31 cellular contexts compared by ENCODE assay signal in the genomic region with DNA sequence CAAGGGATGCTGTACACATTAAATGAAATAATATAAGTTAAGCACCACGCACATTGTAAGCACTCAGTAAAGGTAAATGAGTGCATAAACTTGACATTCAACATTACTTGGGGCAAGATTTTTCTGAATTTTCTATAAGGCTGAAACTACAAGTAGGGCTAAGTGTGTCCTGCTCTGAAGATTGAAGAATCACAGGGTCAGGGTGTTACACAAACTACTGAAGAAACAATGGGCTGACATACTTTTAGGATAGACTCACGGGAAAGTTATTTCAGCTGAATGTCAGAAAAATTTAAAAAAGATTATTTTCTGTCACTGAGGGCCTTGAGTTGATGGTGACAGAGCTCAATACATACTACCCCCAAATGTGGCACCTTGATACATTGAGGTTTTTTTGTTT.
"Had no signal": no experiment of that assay in that cellular context is flagged by ENCODE, and none has a peak within 500 bp of the region (broad histone marks: within the 10 kb centered on the region; RNA-seq: fewer than 3 reads in every experiment).

No MANE protein-coding gene starts in this region.

- ATAC-seq: activated T-cell treated with anti-CD3 and anti-CD28 coated beads, Interleukin-2, amount 50 U/mL, for 4 hours; SK-N-SH treated with all-trans-retinoic acid at 6 μM for 48 hours; T-cell; T-helper 17 cell had no signal

- H3K4me1 Mint-ChIP-seq: activated B cell treated with CpG ODN at 0.5 μM for 24 hours; activated naive CD4-positive, alpha-beta T cell treated with anti-CD3 and anti-CD28 coated beads, Interleukin-2, amount 10 ng/mL, durations not matched to agents 7 days and 5 days; activated naive CD8-positive, alpha-beta T cell treated with anti-CD3 and anti-CD28 coated beads for 36 hours; T-cell; T-helper 17 cell had no signal

- H3K36me3 Mint-ChIP-seq: activated CD4-positive, alpha-beta memory T cell treated with anti-CD3 and anti-CD28 coated beads for 36 hours; activated naive CD4-positive, alpha-beta T cell treated with anti-CD3 and anti-CD28 coated beads, Interleukin-2, amount 10 ng/mL, durations not matched to agents 7 days and 5 days; activated naive CD8-positive, alpha-beta T cell treated with anti-CD3 and anti-CD28 coated beads for 36 hours; T-cell had no signal

- H3K4me3 Mint-ChIP-seq: activated B cell treated with CpG ODN at 0.5 μM for 24 hours; activated CD4-positive, alpha-beta memory T cell treated with anti-CD3 and anti-CD28 coated beads for 36 hours; activated naive CD4-positive, alpha-beta T cell treated with anti-CD3 and anti-CD28 coated beads, Interleukin-2, amount 10 ng/mL, durations not matched to agents 7 days and 5 days; activated naive CD8-positive, alpha-beta T cell treated with anti-CD3 and anti-CD28 coated beads for 36 hours; activated T-cell treated with anti-CD3 and anti-CD28 coated beads, Interleukin-2, amount 50 U/mL, for 4 hours; activated T-helper 1 cell treated with anti-CD3 and anti-CD28 coated beads, Interleukin-12 subunit alpha, Interleukin-12 subunit beta, Interleukin-2, Interleukin-4 antibody, amounts not matched to agents 30 ng/mL and 10 ng/mL and 1 ng/mL, durations not matched to agents 14 hours and 24 hours and 36 hours; T-cell; T-helper 17 cell had no signal

- H3K4me1 ChIP-seq: ascending aorta, Peyer's patch had no signal

- DNase-seq: activated B cell treated with CpG ODN at 0.5 μM for 24 hours; activated CD4-positive, alpha-beta memory T cell treated with anti-CD3 and anti-CD28 coated beads for 36 hours; activated CD4-positive, alpha-beta T cell treated with anti-CD3 and anti-CD28 coated beads for 4 hours; activated CD4-positive, alpha-beta T cell treated with anti-CD3 and anti-CD28 coated beads, Interleukin-2, amount 50 U/mL, for 1 hour; activated CD4-positive, CD25-positive, alpha-beta regulatory T cell treated with anti-CD3 and anti-CD28 coated beads, Interleukin-2, amount 50 U/mL, for 72 hours; activated CD8-positive, alpha-beta memory T cell treated with anti-CD3 and anti-CD28 coated beads, Interleukin-2, amount 50 U/mL, for 4 hours; activated effector memory CD4-positive, alpha-beta T cell treated with Interleukin-2 at 50 U/mL for 16 hours; activated naive CD4-positive, alpha-beta T cell treated with anti-CD3 and anti-CD28 coated beads, Interleukin-2, amount 10 ng/mL, durations not matched to agents 7 days and 5 days; activated naive CD8-positive, alpha-beta T cell treated with anti-CD3 and anti-CD28 coated beads for 36 hours; activated T-cell treated with anti-CD3 and anti-CD28 coated beads for 4 hours; activated T-cell treated with anti-CD3 and anti-CD28 coated beads, Interleukin-2, amount 50 U/mL, for 4 hours; amygdala; Karpas-422; KBM-7; NCI-H1105; NCI-H1417 treated with DMSO at 0.1 percent for 48 hours; NCI-H187 treated with DMSO at 0.1 percent for 48 hours; NCI-H2081; NCI-H2227 treated with DMSO at 0.1 percent for 48 hours; NCI-H446; NCI-H510A treated with DMSO at 0.1 percent for 48 hours; NCI-H526 treated with DMSO at 0.1 percent for 48 hours; Peyer's patch; RPMI8226; SHP77 treated with DMSO at 0.1 percent for 48 hours; T-cell; T-helper 17 cell had no signal

- H3K27ac Mint-ChIP-seq: activated B cell treated with CpG ODN at 0.5 μM for 24 hours; activated CD4-positive, alpha-beta memory T cell treated with anti-CD3 and anti-CD28 coated beads for 36 hours; activated naive CD4-positive, alpha-beta T cell treated with anti-CD3 and anti-CD28 coated beads, Interleukin-2, amount 10 ng/mL, durations not matched to agents 7 days and 5 days; activated naive CD8-positive, alpha-beta T cell treated with anti-CD3 and anti-CD28 coated beads for 36 hours; activated T-helper 1 cell treated with anti-CD3 and anti-CD28 coated beads, Interleukin-12 subunit alpha, Interleukin-12 subunit beta, Interleukin-2, Interleukin-4 antibody, amounts not matched to agents 30 ng/mL and 10 ng/mL and 1 ng/mL, durations not matched to agents 14 hours and 24 hours and 36 hours; T-cell; T-helper 17 cell had no signal

- H3K27me3 Mint-ChIP-seq: activated B cell treated with CpG ODN at 0.5 μM for 24 hours; activated CD4-positive, alpha-beta memory T cell treated with anti-CD3 and anti-CD28 coated beads for 36 hours; activated naive CD4-positive, alpha-beta T cell treated with anti-CD3 and anti-CD28 coated beads, Interleukin-2, amount 10 ng/mL, durations not matched to agents 7 days and 5 days had no signal

- H3K36me3 ChIP-seq: ascending aorta, Peyer's patch had no signal

- H3K9me3 ChIP-seq: ascending aorta, Peyer's patch had no signal

- H3K27me3 ChIP-seq: ascending aorta, Peyer's patch had no signal

- H3K4me3 ChIP-seq: ascending aorta, Peyer's patch had no signal

- H3K9me3 Mint-ChIP-seq: activated B cell treated with CpG ODN at 0.5 μM for 24 hours; activated CD4-positive, alpha-beta memory T cell treated with anti-CD3 and anti-CD28 coated beads for 36 hours; activated naive CD4-positive, alpha-beta T cell treated with anti-CD3 and anti-CD28 coated beads, Interleukin-2, amount 10 ng/mL, durations not matched to agents 7 days and 5 days; activated naive CD8-positive, alpha-beta T cell treated with anti-CD3 and anti-CD28 coated beads for 36 hours; activated T-cell treated with anti-CD3 and anti-CD28 coated beads, Interleukin-2, amount 50 U/mL, for 4 hours; activated T-helper 1 cell treated with anti-CD3 and anti-CD28 coated beads, Interleukin-12 subunit alpha, Interleukin-12 subunit beta, Interleukin-2, Interleukin-4 antibody, amounts not matched to agents 30 ng/mL and 10 ng/mL and 1 ng/mL, durations not matched to agents 14 hours and 24 hours and 36 hours; T-cell had no signal

- H3K27ac ChIP-seq: ascending aorta, Peyer's patch, VCaP had no signal
